Comparison of ENCODE assay signal across 5 cellular contexts in the genomic region with DNA sequence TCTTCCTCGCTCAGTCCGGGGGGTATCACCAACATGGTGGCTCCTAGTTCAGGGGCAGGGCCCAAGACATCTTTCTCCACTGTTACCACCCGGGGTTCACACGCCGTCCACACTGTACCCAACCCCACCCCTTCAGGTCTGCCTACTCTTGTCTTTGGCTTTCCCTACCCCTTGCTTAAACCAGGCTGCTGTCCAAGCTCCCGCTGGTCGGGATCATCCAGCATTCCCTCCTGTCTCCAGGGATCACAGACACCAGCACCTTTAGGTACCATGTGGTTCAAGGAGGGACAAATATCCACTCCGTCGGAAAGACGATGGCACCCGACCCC. TPM values are rescaled to one million over a fixed set of nuclear protein-coding genes. Genes with fewer than 3 reads are reported as not detected.
DNase-seq lines count a peak whose midpoint lies in the region; ATAC-seq and TF ChIP-seq lines count a peak whose summit lies in the region.

No MANE protein-coding gene starts in this region.

- peaks cover 66% of the 10 kb centered on the region for H3K36me3 ChIP-seq in osteoblast (ENCODE audit: insufficient read depth, low read length)

- peak overlapping the region; percentile 93 for H3K27ac ChIP-seq in caudate nucleus (ENCODE audit: low read depth, low read length)
- peak overlapping the region; percentile 93 for H3K27ac ChIP-seq in osteoblast (ENCODE audit: low read depth, low read length)

- H3K9me3 ChIP-seq in osteoblast (ENCODE audit: low read depth, low read length), result no peaks in the 10 kb centered on the region

- no peak for TF ChIP-seq CTCF in osteoblast (IDR thresholded peaks at IDR 0.05; ENCODE audit: extremely low read depth, low read depth, low read length)

- H3K27me3 ChIP-seq in osteoblast (ENCODE audit: insufficient read depth, low read length), result no peaks in the 10 kb centered on the region

- peak overlapping the region; percentile 100 for H3K4me3 ChIP-seq in osteoblast (ENCODE audit: insufficient read depth, low read length)

- H4K20me1 ChIP-seq in osteoblast (ENCODE audit: insufficient read depth, low read length), result no peaks in the 10 kb centered on the region

- H3K4me1 ChIP-seq in osteoblast (ENCODE audit: insufficient read depth, low read length), result peaks cover 17% of the 10 kb centered on the region

- peak overlapping the region; percentile 97 for H3K4me2 ChIP-seq in osteoblast (ENCODE audit: insufficient read depth, low read length)

- peaks cover 50% of the 10 kb centered on the region for H3K79me2 ChIP-seq in osteoblast (ENCODE audit: insufficient read depth, low read length)

- peak overlapping the region; percentile 98 for H2AFZ ChIP-seq in osteoblast (ENCODE audit: low read length)

- no peak for DNase-seq in caudate nucleus (lab: John Stamatoyannopoulos, UW)
- DNase-seq in osteoblast (ENCODE audit: insufficient read length, low spot score, missing footprints), result peak; percentile 77
- DNase-seq in GDM1 (lab: John Stamatoyannopoulos, UW), result no peak
- DNase-seq in DMS79 (lab: John Stamatoyannopoulos, UW), result no peak

- peak; percentile 6 for ATAC-seq in HG03196 (IDR thresholded peaks at IDR 0.05; ENCODE audit: unreplicated experiment)

RNA-seq across cellular contexts. Expression of a gene that starts 0.4 kb away (rescaled TPM):
- 86.5 and 95.8 TPM in 2 replicates for total RNA-seq in osteoblast

RNA-seq across cellular contexts. Expression of a gene that starts 0.6 kb away (rescaled TPM):
- 42.0 and 46.0 TPM in 2 replicates for total RNA-seq in osteoblast

RNA-seq across cellular contexts. Expression of a gene that starts 12.5 kb away (rescaled TPM):
- total RNA-seq in osteoblast, result 16.5 and 26.8 TPM in 2 replicates

RNA-seq across cellular contexts. Expression of a gene that starts 13.6 kb away (rescaled TPM):
- 16.8 and 18.1 TPM in 2 replicates for total RNA-seq in osteoblast

RNA-seq across cellular contexts. Expression of a gene that starts 23.5 kb away (rescaled TPM):
- total RNA-seq in osteoblast, result 7.2 and 8.3 TPM in 2 replicates
